In genomic region chr16:86013867-86014266, GRCh38 we compare ENCODE assay signal across 25 cellular contexts.
"Had no signal": no experiment of that assay in that cellular context is flagged by ENCODE, and none has a peak within 500 bp of the region (broad histone marks: within the 10 kb centered on the region; RNA-seq: fewer than 3 reads in every experiment).

No MANE protein-coding gene starts in this region.

- ATAC-seq: activated CD4-positive, alpha-beta T cell treated with anti-CD3 and anti-CD28 coated beads for 36 hours; activated CD8-positive, alpha-beta T cell treated with anti-CD3 and anti-CD28 coated beads, Interleukin-2, amount 10 ng/mL, durations not matched to agents 7 days and 5 days; activated T-helper 17 cell treated with anti-CD3 and anti-CD28 coated beads, Interleukin-2, amount 50 U/mL, for 72 hours; body of pancreas had no signal

- H3K27ac ChIP-seq: ascending aorta, body of pancreas, Peyer's patch, RWPE1, SJCRH30, WERI-Rb-1 had no signal

- H3K27me3 ChIP-seq: ascending aorta, body of pancreas, Peyer's patch, SJCRH30 had no signal

- DNase-seq: activated CD4-positive, alpha-beta T cell treated with anti-CD3 and anti-CD28 coated beads for 36 hours; activated CD8-positive, alpha-beta T cell treated with anti-CD3 and anti-CD28 coated beads, Interleukin-2, amount 10 ng/mL, durations not matched to agents 7 days and 5 days; activated gamma-delta T cell; activated naive CD4-positive, alpha-beta T cell treated with anti-CD3 and anti-CD28 coated beads for 36 hours; activated T-cell treated with anti-CD3 and anti-CD28 coated beads, Interleukin-2, amount 50 U/mL, for 48 hours; amniotic stem cell; body of pancreas; central memory CD4-positive, alpha-beta T cell; Kasumi-1; KBM-7; NCI-H1105 treated with DMSO at 0.1 percent for 48 hours; NCI-H1436 treated with DMSO at 0.1 percent for 48 hours; NCI-H187; NCI-H2081; NCI-H446; NCI-H524; Right ventricle myocardium superior; SJCRH30; SK-N-SH; T-helper 1 cell; WERI-Rb-1 had no signal

- H3K9me3 ChIP-seq: ascending aorta, body of pancreas, Peyer's patch, SJCRH30, SK-N-SH had no signal

- H3K4me3 Mint-ChIP-seq: activated CD4-positive, alpha-beta T cell treated with anti-CD3 and anti-CD28 coated beads for 36 hours; activated CD8-positive, alpha-beta T cell treated with anti-CD3 and anti-CD28 coated beads, Interleukin-2, amount 10 ng/mL, durations not matched to agents 7 days and 5 days; activated naive CD4-positive, alpha-beta T cell treated with anti-CD3 and anti-CD28 coated beads for 36 hours; activated T-helper 17 cell treated with anti-CD3 and anti-CD28 coated beads, Interleukin-2, amount 50 U/mL, for 72 hours had no signal

- H3K4me3 ChIP-seq: ascending aorta, body of pancreas, Peyer's patch, SJCRH30 had no signal

- H3K4me1 ChIP-seq: ascending aorta, body of pancreas, SJCRH30 had no signal

- H3K27ac Mint-ChIP-seq: activated CD4-positive, alpha-beta T cell treated with anti-CD3 and anti-CD28 coated beads for 36 hours; activated CD8-positive, alpha-beta T cell treated with anti-CD3 and anti-CD28 coated beads, Interleukin-2, amount 10 ng/mL, durations not matched to agents 7 days and 5 days; activated naive CD4-positive, alpha-beta T cell treated with anti-CD3 and anti-CD28 coated beads for 36 hours; activated T-helper 17 cell treated with anti-CD3 and anti-CD28 coated beads, Interleukin-2, amount 50 U/mL, for 72 hours had no signal

- H3K36me3 ChIP-seq: ascending aorta, Peyer's patch, SJCRH30, WERI-Rb-1 had no signal
